Comparison of ENCODE assay signal across 20 cellular contexts in the genomic region with DNA sequence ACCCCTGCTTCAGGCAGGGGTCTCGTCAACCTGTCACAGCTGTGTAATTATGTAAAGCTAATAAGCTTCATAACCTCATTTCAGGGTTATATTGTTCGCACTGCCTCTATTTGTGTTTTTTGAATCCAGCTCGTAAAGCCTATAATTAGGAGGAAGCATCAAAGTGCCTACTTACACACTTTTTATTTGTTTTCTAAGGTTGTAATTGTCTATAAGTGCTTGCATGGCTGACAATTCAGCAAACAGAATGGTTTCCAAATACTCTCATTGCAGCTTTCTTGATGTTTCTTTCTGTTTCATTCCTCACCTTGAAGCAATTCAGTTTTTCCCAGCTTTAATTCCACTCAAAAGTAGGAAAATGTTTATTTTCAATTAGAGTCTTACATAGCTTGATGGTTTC.
"Had no signal": no experiment of that assay in that cellular context is flagged by ENCODE, and none has a peak within 500 bp of the region (broad histone marks: within the 10 kb centered on the region; RNA-seq: fewer than 3 reads in every experiment).

No MANE protein-coding gene starts in this region.

- H3K4me3 Mint-ChIP-seq: activated T-cell treated with anti-CD3 and anti-CD28 coated beads, Interleukin-2, amount 50 U/mL, for 72 hours; central memory CD8-positive, alpha-beta T cell; mesothelial cell of epicardium; natural killer cell treated with Interleukin-12 subunit alpha and Interleukin-12 subunit beta and Interleukin-15 and Interleukin-18, amount 100 ng/mL, for 72 hours; stimulated activated memory B cell treated with anti-CD40 and anti-IgM and Interleukin-4, amounts not matched to agents 10 μg/mL and 1 μg/mL and 100 μg/mL, for 72 hours had no signal

- H3K27me3 Mint-ChIP-seq: central memory CD8-positive, alpha-beta T cell; natural killer cell treated with Interleukin-12 subunit alpha and Interleukin-12 subunit beta and Interleukin-15 and Interleukin-18, amount 100 ng/mL, for 72 hours; stimulated activated memory B cell treated with anti-CD40 and anti-IgM and Interleukin-4, amounts not matched to agents 10 μg/mL and 1 μg/mL and 100 μg/mL, for 72 hours had no signal

- H3K4me1 Mint-ChIP-seq: central memory CD8-positive, alpha-beta T cell; mesothelial cell of epicardium; stimulated activated memory B cell treated with anti-CD40 and anti-IgM and Interleukin-4, amounts not matched to agents 10 μg/mL and 1 μg/mL and 100 μg/mL, for 72 hours had no signal

- H3K27ac Mint-ChIP-seq: activated T-cell treated with anti-CD3 and anti-CD28 coated beads, Interleukin-2, amount 50 U/mL, for 72 hours; mesothelial cell of epicardium; natural killer cell treated with Interleukin-12 subunit alpha and Interleukin-12 subunit beta and Interleukin-15 and Interleukin-18, amount 100 ng/mL, for 72 hours; stimulated activated memory B cell treated with anti-CD40 and anti-IgM and Interleukin-4, amounts not matched to agents 10 μg/mL and 1 μg/mL and 100 μg/mL, for 72 hours had no signal

- DNase-seq: activated CD4-positive, alpha-beta T cell treated with anti-CD3 and anti-CD28 coated beads for 1 hour; activated CD4-positive, alpha-beta T cell treated with anti-CD3 and anti-CD28 coated beads, Interleukin-2, amount 50 U/mL, for 4 hours; activated effector memory CD4-positive, alpha-beta T cell treated with anti-CD3 and anti-CD28 coated beads, Interleukin-2, amount 50 U/mL, for 16 hours; activated naive CD4-positive, alpha-beta T cell treated with anti-CD3 and anti-CD28 coated beads, Interleukin-2, amount 50 U/mL, for 16 hours; activated T-cell treated with anti-CD3 and anti-CD28 coated beads, Interleukin-2, amount 50 U/mL, for 72 hours; aorta; erythroblast; foreskin melanocyte; glutamatergic neuron; hippocampal formation; islet precursor cell; lower lobe of right lung; posterior cingulate gyrus; sigmoid colon; stimulated activated CD4-positive, alpha-beta T cell treated with anti-CD3 and anti-CD28 coated beads, Interleukin-4, amount 100 ng/mL, for 4 hours; upper lobe of left lung had no signal

- H3K9me3 Mint-ChIP-seq: mesothelial cell of epicardium had no signal

- H3K36me3 Mint-ChIP-seq: mesothelial cell of epicardium; natural killer cell treated with Interleukin-12 subunit alpha and Interleukin-12 subunit beta and Interleukin-15 and Interleukin-18, amount 100 ng/mL, for 72 hours; stimulated activated memory B cell treated with anti-CD40 and anti-IgM and Interleukin-4, amounts not matched to agents 10 μg/mL and 1 μg/mL and 100 μg/mL, for 72 hours had no signal
